9 cellular contexts compared by ENCODE assay signal in genomic region chr21:46227811-46228344, GRCh38. TPM values are rescaled to one million over a fixed set of nuclear protein-coding genes. Genes with fewer than 3 reads are reported as not detected.
DNase-seq lines count a peak whose midpoint lies in the region; TF ChIP-seq lines count a peak whose summit lies in the region.
"Had no signal": no experiment of that assay in that cellular context is flagged by ENCODE, and none has a peak within 500 bp of the region (broad histone marks: within the 10 kb centered on the region; RNA-seq: fewer than 3 reads in every experiment).

No MANE protein-coding gene starts in this region.

- no peak overlapping the region for H3K14ac ChIP-seq in mesenchymal stem cell (ENCODE audit: low read length in 2 of 2)

- DNase-seq in ACHN (peak; percentile 3), cardiac fibroblast (ENCODE audit: low read depth in 2 of 2) (no peak), mesenchymal stem cell (peak; percentile 15), vagina (ENCODE audit: extremely low spot score in 2 of 2) (no peak), Ammon's horn (ENCODE audit: low spot score) (no peak), NCI-H774 (lab: John Stamatoyannopoulos, UW) (no peak)
- no peak for DNase-seq in stimulated activated CD4-positive, alpha-beta T cell treated with anti-CD3 and anti-CD28 coated beads, Interleukin-4, amount 100 ng/mL, for 4 hours
- DNase-seq: left cardiac atrium had no signal

- H3K23ac ChIP-seq in mesenchymal stem cell (ENCODE audit: low read length in 2 of 2) = peak overlapping the region in 1 of 2 experiments; percentile 91

- under 1% methylated on average over 20 of the region's 20 CpGs for WGBS in mesenchymal stem cell

- TF ChIP-seq CTCF in cardiac fibroblast (IDR thresholded peaks at IDR 0.05; ENCODE audit: low read depth, low read length) (no peak), vagina (IDR thresholded peaks at IDR 0.05) (no peak)

- in situ Hi-C loops in ACHN (cut with HindIII; ENCODE audit: low pct_ligation_motif_present, low pct_unique_long_range_greater_than_20kb, low sequenced_read_pairs) = no loop called here

- peaks cover 1% of the 10 kb centered on the region for H3K36me3 Mint-ChIP-seq in IgD-negative memory B cell

- H3K4ac ChIP-seq in mesenchymal stem cell (ENCODE audit: low read depth in 1 of 2, low read length in 2 of 2) = peak overlapping the region; percentile 54 to 100

- H3K4me3 Mint-ChIP-seq in IgD-negative memory B cell = peak overlapping the region; percentile 62 to 92 (median 88)

- peak overlapping the region; percentile 75 for H3K4me2 ChIP-seq in mesenchymal stem cell (ENCODE audit: low read length, poor library complexity, severe bottlenecking)

- H3K36me3 ChIP-seq in mesenchymal stem cell (ENCODE audit: control insufficient read depth in 1 of 2, insufficient read depth in 2 of 2, low read depth in 1 of 2, low read length in 2 of 2) = peaks cover 14 to 25% of the 10 kb centered on the region in 2 experiments
- peaks cover 0 to 5% of the 10 kb centered on the region in 2 donors for H3K36me3 ChIP-seq in vagina

- peak overlapping the region; percentile 89 to 99 for H3K18ac ChIP-seq in mesenchymal stem cell (ENCODE audit: low read depth in 1 of 2, low read length in 2 of 2)

- H3K4me1 ChIP-seq in mesenchymal stem cell (ENCODE audit: control insufficient read depth, insufficient read depth, low read depth, low read length) (peaks cover 26% of the 10 kb centered on the region), vagina (peaks cover 33% of the 10 kb centered on the region)

- H3K27me3 ChIP-seq in mesenchymal stem cell (ENCODE audit: control insufficient read depth in 1 of 2, insufficient read depth in 1 of 2, low read length in 2 of 2) = no peaks in the 10 kb centered on the region
- no peaks in the 10 kb centered on the region for H3K27me3 ChIP-seq in vagina

- H3K79me1 ChIP-seq in mesenchymal stem cell (replicated peaks; ENCODE audit: low read length, poor library complexity, severe bottlenecking) = peaks cover 19% of the 10 kb centered on the region

- peak overlapping the region in 1 of 2 experiments; percentile 95 for H2BK12ac ChIP-seq in mesenchymal stem cell (ENCODE audit: low read length in 2 of 2)

- H3K27ac ChIP-seq in mesenchymal stem cell (ENCODE audit: low read length, poor library complexity, severe bottlenecking) = peak overlapping the region; percentile 39
- peak overlapping the region; percentile 96 for H3K27ac ChIP-seq in vagina

- H3K9me3 ChIP-seq in mesenchymal stem cell (ENCODE audit: control insufficient read depth, low read length) = no peaks in the 10 kb centered on the region
- no peaks in the 10 kb centered on the region for H3K9me3 ChIP-seq in vagina

- peak overlapping the region; percentile 95 for H3K9ac ChIP-seq in mesenchymal stem cell (ENCODE audit: low read length)

- peak overlapping the region; percentile 65 for H2BK120ac ChIP-seq in mesenchymal stem cell (ENCODE audit: low read depth, low read length)

- peak overlapping the region; percentile 75 to 92 (median 83) for H3K27ac Mint-ChIP-seq in IgD-negative memory B cell

- H4K91ac ChIP-seq in mesenchymal stem cell (ENCODE audit: low read length) = no peak overlapping the region

- H3K4me1 Mint-ChIP-seq in IgD-negative memory B cell = peaks cover 23 to 37% (median 23%) of the 10 kb centered on the region in 3 donors

- no peak overlapping the region for H2BK15ac ChIP-seq in mesenchymal stem cell (ENCODE audit: low read depth, poor library complexity, severe bottlenecking)

- peak overlapping the region; percentile 60 for H2AFZ ChIP-seq in mesenchymal stem cell (ENCODE audit: low read depth, low read length)

- no peak overlapping the region for H2BK5ac ChIP-seq in mesenchymal stem cell (ENCODE audit: low read depth, low read length, poor library complexity, severe bottlenecking)

- no peaks in the 10 kb centered on the region for H3K27me3 Mint-ChIP-seq in IgD-negative memory B cell

- H3K9me3 Mint-ChIP-seq in IgD-negative memory B cell = peaks cover 0 to 6% (median 0%) of the 10 kb centered on the region in 3 donors

- intact Hi-C loops in vagina (cut with DNase I) = loop anchor here (5.0 to 10.0 kb wide), 2 partner anchors 83 to 256 kb away; no protein-coding TSS in a partner anchor

- H2AK5ac ChIP-seq in mesenchymal stem cell (ENCODE audit: low read length, severe bottlenecking) = no peak overlapping the region

- no peak overlapping the region for H4K8ac ChIP-seq in mesenchymal stem cell (ENCODE audit: low read length)

- TF ChIP-seq POLR2A in vagina (IDR thresholded peaks at IDR 0.05) = no peak

- peak overlapping the region; percentile 76 to 91 for H3K4me3 ChIP-seq in cardiac fibroblast (replicated peaks in 1 of 2; ENCODE audit: low read depth in 2 of 2, low read length in 2 of 2)
- peak overlapping the region; percentile 94 to 97 for H3K4me3 ChIP-seq in mesenchymal stem cell (ENCODE audit: insufficient read depth in 1 of 2, low read depth in 1 of 2, low read length in 2 of 2)
- H3K4me3 ChIP-seq in vagina = peak overlapping the region; percentile 58 to 97

RNA-seq across cellular contexts. Expression of gene LSS, which starts 0.7 kb away (rescaled TPM):
- 13.5 TPM for polyA plus RNA-seq in IgD-negative memory B cell
- 120 TPM for polyA plus RNA-seq in mesenchymal stem cell (2013, experiment 1 of 2)
- polyA plus RNA-seq in mesenchymal stem cell (2013, experiment 2 of 2) = 119 TPM
- 103 TPM for total RNA-seq in vagina

RNA-seq across cellular contexts. Expression of gene SPATC1L, which starts 43.6 kb away (rescaled TPM):
- 15.0 TPM for polyA plus RNA-seq in IgD-negative memory B cell
- 39.1 TPM for polyA plus RNA-seq in mesenchymal stem cell (2013, experiment 1 of 2)
- 40.8 TPM for polyA plus RNA-seq in mesenchymal stem cell (2013, experiment 2 of 2)
- 5.2 TPM for total RNA-seq in vagina

RNA-seq across cellular contexts. Expression of gene MCM3AP, which starts 57.5 kb away (rescaled TPM):
- polyA plus RNA-seq in IgD-negative memory B cell = 48.5 TPM
- polyA plus RNA-seq in mesenchymal stem cell (2013, experiment 1 of 2) = 33.7 TPM
- polyA plus RNA-seq in mesenchymal stem cell (2013, experiment 2 of 2) = 32.9 TPM
- total RNA-seq in vagina = 115 TPM

RNA-seq across cellular contexts. Expression of gene YBEY, which starts 58.3 kb away (rescaled TPM):
- 33.8 TPM for polyA plus RNA-seq in IgD-negative memory B cell
- 14.6 TPM for polyA plus RNA-seq in mesenchymal stem cell (2013, experiment 1 of 2)
- 15.5 TPM for polyA plus RNA-seq in mesenchymal stem cell (2013, experiment 2 of 2)
- 11.3 TPM for total RNA-seq in vagina

Comparison
In these comparisons a context has a peak if more than half of its experiments do, and no peak if none do; other contexts are left out.
1. DNase-seq: peak in ACHN (single experiment) and mesenchymal stem cell (single experiment); none in cardiac fibroblast (0 of 2), vagina (0 of 2), stimulated activated CD4-positive, alpha-beta T cell treated with anti-CD3 and anti-CD28 coated beads, Interleukin-4, amount 100 ng/mL, for 4 hours (0 of 2), Ammon's horn (single experiment) and NCI-H774 (single experiment).
2. Peak in every context shown above with its lines, with median percentiles within 50 percentile points of each other: H3K4me3 ChIP-seq.